ENCODE assay signal across 1 cellular context in the genomic region with DNA sequence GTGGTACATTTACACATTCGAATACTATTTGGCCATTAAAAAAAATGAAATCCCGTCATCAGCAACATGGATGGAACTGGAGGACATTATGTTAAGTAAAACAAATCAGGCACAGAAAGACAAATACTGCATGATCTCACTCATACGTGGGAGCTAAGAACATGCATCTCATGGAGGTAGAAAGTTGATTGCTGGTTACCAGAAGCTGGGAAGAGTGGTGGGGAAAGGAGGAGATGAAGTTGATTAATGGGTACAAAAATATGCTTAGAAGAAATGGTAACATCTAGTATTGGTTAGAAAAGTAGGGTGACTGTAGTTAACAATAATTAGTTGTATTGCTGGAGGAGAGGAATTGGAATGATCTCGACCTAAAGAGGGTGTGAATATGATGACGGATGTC.
TF ChIP-seq lines count a peak whose summit lies in the region.

No MANE protein-coding gene starts in this region.

TF ChIP-seq in HEK293, 187 proteins besides CTCF, POLR2A, EP300 and RAD21 (continued from another document):
- peak; percentile 66; the same call in 1 of the 2 replicates for TF ChIP-seq PRDM10 (tag by site-specific recombination; IDR thresholded peaks at IDR 0.05)
- no peak for TF ChIP-seq ZNF626 (tag by site-specific recombination; IDR thresholded peaks at IDR 0.05)
